Comparison of ENCODE assay signal across 2 cellular contexts in the genomic region with DNA sequence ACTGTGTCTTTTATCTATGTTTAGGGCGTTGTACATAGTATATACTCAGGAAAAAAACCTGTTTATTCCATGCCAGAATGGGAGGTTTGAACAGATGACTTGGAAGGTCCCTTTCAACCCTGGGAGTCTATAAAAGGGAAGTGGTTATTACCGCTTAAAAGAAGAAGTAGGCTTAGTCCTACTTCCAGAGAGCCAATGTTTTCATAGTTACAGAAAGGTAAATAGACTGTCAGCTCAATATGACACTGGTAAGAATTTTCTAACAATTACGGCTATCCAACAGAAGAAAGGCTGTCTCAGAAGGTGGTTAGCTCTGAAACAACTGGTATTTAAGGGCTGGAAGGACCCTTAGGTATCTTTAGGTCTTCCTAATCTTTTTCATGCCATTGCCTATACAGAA.
TF ChIP-seq lines count a peak whose summit lies in the region.

No MANE protein-coding gene starts in this region.

TF ChIP-seq in SK-N-SH, 30 proteins besides CTCF, POLR2A, EP300 and RAD21 (continued from another document):
- TF ChIP-seq, protein P1, sequence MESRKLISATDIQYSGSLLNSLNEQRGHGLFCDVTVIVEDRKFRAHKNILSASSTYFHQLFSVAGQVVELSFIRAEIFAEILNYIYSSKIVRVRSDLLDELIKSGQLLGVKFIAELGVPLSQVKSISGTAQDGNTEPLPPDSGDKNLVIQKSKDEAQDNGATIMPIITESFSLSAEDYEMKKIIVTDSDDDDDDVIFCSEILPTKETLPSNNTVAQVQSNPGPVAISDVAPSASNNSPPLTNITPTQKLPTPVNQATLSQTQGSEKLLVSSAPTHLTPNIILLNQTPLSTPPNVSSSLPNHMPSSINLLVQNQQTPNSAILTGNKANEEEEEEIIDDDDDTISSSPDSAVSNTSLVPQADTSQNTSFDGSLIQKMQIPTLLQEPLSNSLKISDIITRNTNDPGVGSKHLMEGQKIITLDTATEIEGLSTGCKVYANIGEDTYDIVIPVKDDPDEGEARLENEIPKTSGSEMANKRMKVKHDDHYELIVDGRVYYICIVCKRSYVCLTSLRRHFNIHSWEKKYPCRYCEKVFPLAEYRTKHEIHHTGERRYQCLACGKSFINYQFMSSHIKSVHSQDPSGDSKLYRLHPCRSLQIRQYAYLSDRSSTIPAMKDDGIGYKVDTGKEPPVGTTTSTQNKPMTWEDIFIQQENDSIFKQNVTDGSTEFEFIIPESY (IDR thresholded peaks at IDR 0.05; ENCODE audit: borderline replicate concordance, low read depth): no peak
- TF ChIP-seq FOSL2 (IDR thresholded peaks at IDR 0.05; ENCODE audit: borderline replicate concordance, low read depth) (no peak), TAF1 (IDR thresholded peaks at IDR 0.05; ENCODE audit: borderline replicate concordance, low read depth, low read length) (no peak), NFIC (IDR thresholded peaks at IDR 0.05; ENCODE audit: borderline replicate concordance) (no peak), GATA2 (CRISPR knock-in tag; IDR thresholded peaks at IDR 0.05) (no peak), FOXM1 (IDR thresholded peaks at IDR 0.05; ENCODE audit: low read depth) (no peak), EZH2phosphoT487 (IDR thresholded peaks at IDR 0.05; ENCODE audit: borderline replicate concordance, low read depth) (no peak), USF1 (IDR thresholded peaks at IDR 0.05; ENCODE audit: borderline replicate concordance, low read depth) (no peak), FOXJ3 (CRISPR knock-in tag; IDR thresholded peaks at IDR 0.05) (no peak), GABPA (IDR thresholded peaks at IDR 0.05; ENCODE audit: low read depth) (no peak), POLR2AphosphoS5 (IDR thresholded peaks at IDR 0.05; ENCODE audit: low read depth, low read length) (no peak), NRF1 (IDR thresholded peaks at IDR 0.05; ENCODE audit: low read depth, low read length) (no peak)
TF ChIP-seq in SK-N-SH: peak in this region for 0.

TF ChIP-seq in SK-N-SH treated with all-trans-retinoic acid at 6 μM for 48 hours, 23 proteins besides CTCF, POLR2A, EP300 and RAD21 (continued from another document):
- TF ChIP-seq POU6F1 (CRISPR knock-in tag; IDR thresholded peaks at IDR 0.05; ENCODE audit: borderline replicate concordance, low read depth) (no peak), ZC3H10 (CRISPR knock-in tag; IDR thresholded peaks at IDR 0.05) (no peak), ZNF565 (CRISPR knock-in tag; conservative IDR thresholded peaks at IDR 0.05; ENCODE audit: low read depth) (no peak), ESRRG (CRISPR knock-in tag; IDR thresholded peaks at IDR 0.05) (no peak), CREB5 (CRISPR knock-in tag; IDR thresholded peaks at IDR 0.05; ENCODE audit: low read depth) (no peak)
